Comparison of ENCODE assay signal across 1 cellular context in the genomic region with DNA sequence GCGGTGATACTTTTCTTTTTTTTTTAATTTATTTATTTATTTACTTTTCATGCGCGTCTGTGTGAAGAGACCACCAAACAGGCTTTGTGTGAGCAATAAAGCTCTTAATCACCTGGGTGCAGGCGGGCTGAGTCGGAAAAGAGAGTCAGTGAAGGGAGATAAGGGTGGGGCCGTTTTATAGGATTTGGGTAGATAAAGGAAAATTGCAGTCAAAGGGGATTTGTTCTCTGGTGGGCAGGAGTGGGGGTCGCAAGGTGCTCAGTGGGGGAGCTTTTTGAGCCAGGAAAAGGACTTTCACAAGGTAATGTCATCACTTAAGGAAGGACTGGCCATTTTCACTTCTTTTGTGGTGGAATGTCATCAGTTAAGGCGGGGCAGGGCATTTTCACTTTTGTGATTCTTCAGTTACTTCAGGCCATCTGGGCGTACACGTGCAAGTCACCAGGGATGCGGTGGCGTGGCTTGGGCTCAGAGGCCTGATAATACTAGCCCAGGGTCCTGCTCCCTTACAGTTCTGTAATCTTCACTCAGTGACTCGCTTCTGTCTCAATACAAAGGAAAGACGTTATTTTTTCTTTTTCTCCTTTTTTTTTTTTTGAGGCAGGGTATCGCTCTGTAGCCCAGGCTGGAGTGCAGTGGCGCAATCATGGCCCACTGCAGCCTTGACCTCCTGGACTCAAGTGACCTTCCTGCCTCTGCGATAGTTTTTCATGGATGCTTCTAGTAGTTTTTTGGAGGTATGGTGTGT.
TF ChIP-seq lines count a peak whose summit lies in the region.
"Not testable (repeated sequence)": the region's sequence is repeated elsewhere in the genome, so short reads cannot be mapped to it uniquely, and the experiment has no call there.

No MANE protein-coding gene starts in this region.

TF ChIP-seq in K562, 482 proteins besides CTCF, POLR2A, EP300 and RAD21 (continues in another document):
- peak; percentile 66 for TF ChIP-seq U2AF1 (optimal IDR thresholded peaks at IDR 0.05; ENCODE audit: low read depth, low read length)
- TF ChIP-seq, protein P1, sequence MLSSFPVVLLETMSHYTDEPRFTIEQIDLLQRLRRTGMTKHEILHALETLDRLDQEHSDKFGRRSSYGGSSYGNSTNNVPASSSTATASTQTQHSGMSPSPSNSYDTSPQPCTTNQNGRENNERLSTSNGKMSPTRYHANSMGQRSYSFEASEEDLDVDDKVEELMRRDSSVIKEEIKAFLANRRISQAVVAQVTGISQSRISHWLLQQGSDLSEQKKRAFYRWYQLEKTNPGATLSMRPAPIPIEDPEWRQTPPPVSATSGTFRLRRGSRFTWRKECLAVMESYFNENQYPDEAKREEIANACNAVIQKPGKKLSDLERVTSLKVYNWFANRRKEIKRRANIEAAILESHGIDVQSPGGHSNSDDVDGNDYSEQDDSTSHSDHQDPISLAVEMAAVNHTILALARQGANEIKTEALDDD (IDR thresholded peaks at IDR 0.05): peak; percentile 76
- peak; percentile 51 for TF ChIP-seq TAF1 (IDR thresholded peaks at IDR 0.05; ENCODE audit: control insufficient read depth, extremely low read depth, insufficient read depth, low read length, severe bottlenecking)
- peak; percentile 76; the same call in 1 of the 2 replicates for TF ChIP-seq CREB3L1 (IDR thresholded peaks at IDR 0.05; ENCODE audit: borderline replicate concordance, low read depth)
- TF ChIP-seq DMBX1 (CRISPR knock-in tag; IDR thresholded peaks at IDR 0.05; ENCODE audit: borderline replicate concordance): peak; percentile 75; the same call in 1 of the 2 replicates
- peak; percentile 74; the same call in 1 of the 2 replicates for TF ChIP-seq ZNF583 (CRISPR knock-in tag; IDR thresholded peaks at IDR 0.05)
- TF ChIP-seq CC2D1A (IDR thresholded peaks at IDR 0.05): peak; percentile 66; the same call in 1 of the 2 replicates
- TF ChIP-seq ZMIZ1 (IDR thresholded peaks at IDR 0.05; ENCODE audit: low read depth in 2 of 2, low read length in 2 of 2): 0 out of 4 replicates have a peak, but pooled peaks of 1 of the 2 experiments have one; percentile 24
- TF ChIP-seq CBFA2T2 (conservative IDR thresholded peaks at IDR 0.05): peak; percentile 84
- TF ChIP-seq SMARCA5 (IDR thresholded peaks at IDR 0.05): 0 out of 2 replicates have a peak, but pooled peaks have one; percentile 23
- TF ChIP-seq, protein P2, sequence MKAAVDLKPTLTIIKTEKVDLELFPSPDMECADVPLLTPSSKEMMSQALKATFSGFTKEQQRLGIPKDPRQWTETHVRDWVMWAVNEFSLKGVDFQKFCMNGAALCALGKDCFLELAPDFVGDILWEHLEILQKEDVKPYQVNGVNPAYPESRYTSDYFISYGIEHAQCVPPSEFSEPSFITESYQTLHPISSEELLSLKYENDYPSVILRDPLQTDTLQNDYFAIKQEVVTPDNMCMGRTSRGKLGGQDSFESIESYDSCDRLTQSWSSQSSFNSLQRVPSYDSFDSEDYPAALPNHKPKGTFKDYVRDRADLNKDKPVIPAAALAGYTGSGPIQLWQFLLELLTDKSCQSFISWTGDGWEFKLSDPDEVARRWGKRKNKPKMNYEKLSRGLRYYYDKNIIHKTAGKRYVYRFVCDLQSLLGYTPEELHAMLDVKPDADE (conservative IDR thresholded peaks at IDR 0.05; ENCODE audit: control insufficient read depth, low read depth, low read length): 0 out of 2 replicates have a peak, but pooled peaks have one; percentile 52
- peak; percentile 78 for TF ChIP-seq LEF1 (IDR thresholded peaks at IDR 0.05)
- TF ChIP-seq, protein P3, sequence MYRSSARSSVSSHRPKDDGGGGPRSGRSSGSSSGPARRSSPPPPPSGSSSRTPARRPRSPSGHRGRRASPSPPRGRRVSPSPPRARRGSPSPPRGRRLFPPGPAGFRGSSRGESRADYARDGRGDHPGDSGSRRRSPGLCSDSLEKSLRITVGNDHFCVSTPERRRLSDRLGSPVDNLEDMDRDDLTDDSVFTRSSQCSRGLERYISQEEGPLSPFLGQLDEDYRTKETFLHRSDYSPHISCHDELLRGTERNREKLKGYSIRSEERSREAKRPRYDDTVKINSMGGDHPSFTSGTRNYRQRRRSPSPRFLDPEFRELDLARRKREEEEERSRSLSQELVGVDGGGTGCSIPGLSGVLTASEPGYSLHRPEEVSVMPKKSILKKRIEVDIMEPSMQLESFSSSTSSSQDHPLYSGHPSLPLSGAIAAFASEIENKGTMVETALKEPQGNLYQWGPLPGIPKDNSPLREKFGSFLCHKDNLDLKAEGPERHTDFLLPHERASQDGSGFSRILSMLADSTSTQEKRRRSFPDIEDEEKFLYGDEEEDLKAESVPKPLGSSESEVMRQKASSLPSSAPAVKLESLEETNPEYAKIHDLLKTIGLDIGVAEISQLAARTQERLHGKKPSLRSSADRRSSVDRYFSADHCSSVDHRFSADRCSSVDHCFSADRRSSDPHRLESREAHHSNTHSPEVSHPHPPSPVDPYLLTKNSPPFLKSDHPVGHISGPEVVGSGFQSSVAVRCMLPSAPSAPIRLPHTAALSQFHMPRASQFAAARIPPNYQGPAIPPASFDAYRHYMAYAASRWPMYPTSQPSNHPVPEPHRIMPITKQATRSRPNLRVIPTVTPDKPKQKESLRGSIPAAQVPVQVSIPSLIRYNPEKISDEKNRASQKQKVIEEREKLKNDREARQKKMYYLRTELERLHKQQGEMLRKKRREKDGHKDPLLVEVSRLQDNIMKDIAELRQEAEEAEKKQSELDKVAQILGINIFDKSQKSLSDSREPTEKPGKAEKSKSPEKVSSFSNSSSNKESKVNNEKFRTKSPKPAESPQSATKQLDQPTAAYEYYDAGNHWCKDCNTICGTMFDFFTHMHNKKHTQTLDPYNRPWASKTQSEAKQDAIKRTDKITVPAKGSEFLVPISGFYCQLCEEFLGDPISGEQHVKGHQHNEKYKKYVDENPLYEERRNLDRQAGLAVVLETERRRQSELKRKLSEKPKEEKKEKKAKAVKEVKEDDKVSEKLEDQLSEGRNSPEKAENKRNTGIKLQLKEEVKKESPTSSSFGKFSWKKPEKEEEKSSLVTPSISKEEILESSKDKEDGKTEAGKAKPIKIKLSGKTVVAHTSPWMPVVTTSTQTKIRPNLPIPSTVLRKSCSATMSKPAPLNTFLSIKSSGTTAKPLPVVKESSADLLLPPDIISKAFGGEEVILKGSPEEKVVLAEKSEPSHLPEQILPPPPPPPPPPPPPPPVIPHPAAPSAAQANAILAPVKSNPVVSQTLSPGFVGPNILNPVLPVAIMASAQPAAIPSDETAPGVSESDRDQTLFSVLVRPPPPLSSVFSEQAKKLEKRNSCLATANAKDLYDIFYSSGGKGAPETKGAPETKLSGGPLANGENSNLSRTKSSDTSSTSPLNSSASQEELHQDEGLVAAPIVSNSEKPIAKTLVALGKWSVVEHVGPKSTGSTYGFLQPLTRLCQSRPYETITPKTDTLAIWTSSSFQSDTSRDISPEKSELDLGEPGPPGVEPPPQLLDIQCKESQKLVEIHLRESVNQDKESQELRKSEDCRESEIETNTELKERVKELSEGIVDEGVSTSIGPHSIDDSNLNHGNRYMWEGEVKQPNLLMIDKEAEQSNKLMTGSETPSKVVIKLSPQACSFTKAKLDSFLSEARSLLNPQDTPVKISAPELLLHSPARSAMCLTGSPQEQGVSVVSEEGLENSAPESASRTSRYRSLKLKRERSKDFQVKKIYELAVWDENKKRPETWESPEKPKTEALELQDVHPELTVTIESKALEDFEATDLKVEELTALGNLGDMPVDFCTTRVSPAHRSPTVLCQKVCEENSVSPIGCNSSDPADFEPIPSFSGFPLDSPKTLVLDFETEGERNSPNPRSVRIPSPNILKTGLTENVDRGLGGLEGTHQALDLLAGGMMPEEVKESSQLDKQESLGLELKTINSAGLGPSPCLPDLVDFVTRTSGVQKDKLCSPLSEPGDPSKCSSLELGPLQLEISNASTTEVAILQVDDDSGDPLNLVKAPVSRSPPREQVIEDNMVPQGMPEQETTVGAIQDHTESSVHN (IDR thresholded peaks at IDR 0.05; ENCODE audit: borderline replicate concordance in 1 of 2, low read depth in 1 of 2): peak in 1 of 2 experiments; percentile 78; a peak in 1 of 4 replicates
- TF ChIP-seq SMAD4 (CRISPR knock-in tag; conservative IDR thresholded peaks at IDR 0.05): peak; percentile 68
- peak; percentile 66; the same call in 1 of the 2 replicates for TF ChIP-seq FOXM1 (IDR thresholded peaks at IDR 0.05; ENCODE audit: low read depth)
- TF ChIP-seq FOXM1 (CRISPR knock-in tag; IDR thresholded peaks at IDR 0.05; ENCODE audit: low read depth); MYC (CRISPR knock-in tag; IDR thresholded peaks at IDR 0.05; ENCODE audit: borderline replicate concordance, low read depth): not testable (repeated sequence)
- peak; percentile 68 for TF ChIP-seq TAF9B (IDR thresholded peaks at IDR 0.05; ENCODE audit: partially characterized antibody)
- TF ChIP-seq ZNF24 (IDR thresholded peaks at IDR 0.05): 0 out of 2 replicates have a peak, but pooled peaks have one; percentile 44
- peak; percentile 91 for TF ChIP-seq CBFA2T3 (IDR thresholded peaks at IDR 0.05)
- TF ChIP-seq JUND (IDR thresholded peaks at IDR 0.05; ENCODE audit: borderline replicate concordance, low read depth, low read length): peak; percentile 52
- TF ChIP-seq JUND (tag; IDR thresholded peaks at IDR 0.05; ENCODE audit: borderline replicate concordance, low read depth, low read length): peak; percentile 40; the same call in 1 of the 3 replicates
- TF ChIP-seq L3MBTL2 (IDR thresholded peaks at IDR 0.05): peak; percentile 94
- TF ChIP-seq MLX (CRISPR knock-in tag; conservative IDR thresholded peaks at IDR 0.05): 0 out of 4 replicates have a peak, but pooled peaks of 1 of the 2 experiments have one; percentile 35
- peak; percentile 69 for TF ChIP-seq EGR1 (conservative IDR thresholded peaks at IDR 0.05)
- 0 out of 2 replicates have a peak, but pooled peaks have one; percentile 40 for TF ChIP-seq GTF2E2 (tag; IDR thresholded peaks at IDR 0.05)
- TF ChIP-seq NRF1 (conservative IDR thresholded peaks at IDR 0.05 in 1 of 2, IDR thresholded peaks at IDR 0.05 in 1 of 2): 0 out of 4 replicates have a peak, but pooled peaks of 1 of the 2 experiments have one; percentile 7
- TF ChIP-seq GATAD2B (IDR thresholded peaks at IDR 0.05; ENCODE audit: borderline replicate concordance): peak; percentile 78; the same call in 1 of the 2 replicates
- TF ChIP-seq ARID1B (IDR thresholded peaks at IDR 0.05): peak; percentile 94
- TF ChIP-seq TCF3 (CRISPR knock-in tag; IDR thresholded peaks at IDR 0.05): peak; percentile 80
- TF ChIP-seq THRA (IDR thresholded peaks at IDR 0.05): peak; percentile 29; the same call in 1 of the 2 replicates
- peak; percentile 90; the same call in 1 of the 2 replicates for TF ChIP-seq HDAC2 (IDR thresholded peaks at IDR 0.05)
- TF ChIP-seq HMGN3 (IDR thresholded peaks at IDR 0.05; ENCODE audit: borderline replicate concordance, extremely low read depth, insufficient read length, low read depth, low read length): peak; percentile 64
- TF ChIP-seq, protein P4, sequence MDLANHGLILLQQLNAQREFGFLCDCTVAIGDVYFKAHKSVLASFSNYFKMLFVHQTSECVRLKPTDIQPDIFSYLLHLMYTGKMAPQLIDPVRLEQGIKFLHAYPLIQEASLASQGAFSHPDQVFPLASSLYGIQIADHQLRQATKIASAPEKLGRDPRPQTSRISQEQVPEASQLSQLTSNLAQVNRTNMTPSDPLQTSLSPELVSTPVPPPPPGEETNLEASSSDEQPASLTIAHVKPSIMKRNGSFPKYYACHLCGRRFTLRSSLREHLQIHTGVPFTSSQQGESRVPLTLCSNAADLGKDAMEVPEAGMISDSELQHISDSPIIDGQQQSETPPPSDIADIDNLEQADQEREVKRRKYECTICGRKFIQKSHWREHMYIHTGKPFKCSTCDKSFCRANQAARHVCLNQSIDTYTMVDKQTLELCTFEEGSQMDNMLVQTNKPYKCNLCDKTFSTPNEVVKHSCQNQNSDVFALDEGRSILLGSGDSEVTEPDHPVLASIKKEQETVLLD (IDR thresholded peaks at IDR 0.05): peak; percentile 34; the same call in 1 of the 2 replicates
- TF ChIP-seq CEBPB (tag; IDR thresholded peaks at IDR 0.05): peak; percentile 91
- TF ChIP-seq MYC (IDR thresholded peaks at IDR 0.05; ENCODE audit: low read depth, low read length): peak; percentile 95
